37 cellular contexts compared by ENCODE assay signal in genomic region chrX:46072372-46072771, GRCh38.
"Had no signal": no experiment of that assay in that cellular context is flagged by ENCODE, and none has a peak within 500 bp of the region (broad histone marks: within the 10 kb centered on the region; RNA-seq: fewer than 3 reads in every experiment).

No MANE protein-coding gene starts in this region.

- H3K36me3 Mint-ChIP-seq: activated naive CD4-positive, alpha-beta T cell treated with anti-CD3 and anti-CD28 coated beads, Interleukin-2, amount 50 U/mL, for 24 hours; activated naive CD4-positive, alpha-beta T cell treated with anti-CD3 and anti-CD28 coated beads, Interleukin-2, amount 50 U/mL, for 72 hours; activated naive CD8-positive, alpha-beta T cell; activated naive CD8-positive, alpha-beta T cell treated with anti-CD3 and anti-CD28 coated beads for 36 hours; activated naive CD8-positive, alpha-beta T cell treated with anti-CD3 and anti-CD28 coated beads, Interleukin-2, amount 10 ng/mL, durations not matched to agents 7 days and 5 days; brain had no signal

- H3K4me1 Mint-ChIP-seq: activated naive CD4-positive, alpha-beta T cell treated with anti-CD3 and anti-CD28 coated beads, Interleukin-2, amount 50 U/mL, for 24 hours; activated naive CD8-positive, alpha-beta T cell treated with anti-CD3 and anti-CD28 coated beads for 36 hours; activated naive CD8-positive, alpha-beta T cell treated with anti-CD3 and anti-CD28 coated beads, Interleukin-2, amount 10 ng/mL, durations not matched to agents 7 days and 5 days; activated naive CD8-positive, alpha-beta T cell treated with anti-CD3 and anti-CD28 coated beads, Interleukin-2, amount 50 U/mL, for 24 hours; activated T-helper 17 cell treated with anti-CD3 and anti-CD28 coated beads, Interleukin-2, amount 50 U/mL, for 72 hours; brain; central memory CD8-positive, alpha-beta T cell had no signal

- H3K9me3 Mint-ChIP-seq: activated naive CD4-positive, alpha-beta T cell treated with anti-CD3 and anti-CD28 coated beads for 36 hours; activated naive CD4-positive, alpha-beta T cell treated with anti-CD3 and anti-CD28 coated beads, Interleukin-2, amount 50 U/mL, for 24 hours; activated naive CD8-positive, alpha-beta T cell treated with anti-CD3 and anti-CD28 coated beads for 36 hours; activated naive CD8-positive, alpha-beta T cell treated with anti-CD3 and anti-CD28 coated beads, Interleukin-2, amount 10 ng/mL, durations not matched to agents 7 days and 5 days; activated naive CD8-positive, alpha-beta T cell treated with anti-CD3 and anti-CD28 coated beads, Interleukin-2, amount 50 U/mL, for 24 hours; activated T-cell treated with anti-CD3 and anti-CD28 coated beads, Interleukin-2, amount 50 U/mL, for 4 hours; activated T-cell treated with anti-CD3 and anti-CD28 coated beads, Interleukin-2, amount 50 U/mL, for 72 hours; activated T-helper 1 cell treated with anti-CD3 and anti-CD28 coated beads, Interleukin-12 subunit alpha, Interleukin-12 subunit beta, Interleukin-2, Interleukin-4 antibody, amounts not matched to agents 30 ng/mL and 10 ng/mL and 1 ng/mL, durations not matched to agents 14 hours and 24 hours and 36 hours; activated T-helper 17 cell treated with anti-CD3 and anti-CD28 coated beads, Interleukin-2, amount 50 U/mL, for 72 hours; activated T-helper 2 cell treated with anti-CD3 and anti-CD28 coated beads, Interferon-gamma antibody, Interleukin-2, Interleukin-4, amounts not matched to agents 10 μg/mL and 5 μg/mL and 100 μg/mL, durations not matched to agents 14 hours and 24 hours and 36 hours; central memory CD8-positive, alpha-beta T cell had no signal

- ATAC-seq: activated naive CD4-positive, alpha-beta T cell treated with anti-CD3 and anti-CD28 coated beads, Interleukin-2, amount 50 U/mL, for 72 hours; activated naive CD8-positive, alpha-beta T cell treated with anti-CD3 and anti-CD28 coated beads, Interleukin-2, amount 50 U/mL, for 24 hours; activated T-cell treated with anti-CD3 and anti-CD28 coated beads, Interleukin-2, amount 50 U/mL, for 72 hours; activated T-helper 17 cell treated with anti-CD3 and anti-CD28 coated beads, Interleukin-2, amount 50 U/mL, for 72 hours; body of pancreas had no signal

- H3K27ac ChIP-seq: adrenal gland, ascending aorta, body of pancreas, brain microvascular endothelial cell, breast epithelium, cardiac muscle cell had no signal

- H3K9me3 ChIP-seq: adrenal gland, ascending aorta, body of pancreas had no signal

- DNase-seq: activated effector memory CD4-positive, alpha-beta T cell treated with anti-CD3 and anti-CD28 coated beads, Interleukin-2, amount 50 U/mL, for 16 hours; activated effector memory CD4-positive, alpha-beta T cell treated with Interleukin-2 at 50 U/mL for 16 hours; activated gamma-delta T cell; activated gamma-delta T cell treated with Interleukin-2 at 50 U/mL for 16 hours; activated naive CD4-positive, alpha-beta T cell; activated naive CD4-positive, alpha-beta T cell treated with anti-CD3 and anti-CD28 coated beads for 36 hours; activated naive CD4-positive, alpha-beta T cell treated with anti-CD3 and anti-CD28 coated beads, Interleukin-2, amount 50 U/mL, for 16 hours; activated naive CD4-positive, alpha-beta T cell treated with Interleukin-2 at 50 U/mL for 16 hours; activated naive CD8-positive, alpha-beta T cell treated with anti-CD3 and anti-CD28 coated beads for 36 hours; activated naive CD8-positive, alpha-beta T cell treated with anti-CD3 and anti-CD28 coated beads, Interleukin-2, amount 10 ng/mL, durations not matched to agents 7 days and 5 days; activated naive CD8-positive, alpha-beta T cell treated with anti-CD3 and anti-CD28 coated beads, Interleukin-2, amount 50 U/mL, for 24 hours; activated T-cell treated with anti-CD3 and anti-CD28 coated beads, Interleukin-2, amount 50 U/mL, for 24 hours; activated T-cell treated with anti-CD3 and anti-CD28 coated beads, Interleukin-2, amount 50 U/mL, for 4 hours; activated T-cell treated with anti-CD3 and anti-CD28 coated beads, Interleukin-2, amount 50 U/mL, for 48 hours; activated T-cell treated with anti-CD3 and anti-CD28 coated beads, Interleukin-2, amount 50 U/mL, for 72 hours; adrenal gland; amniotic stem cell; amygdala; anterior cingulate cortex; aorta; body of pancreas; brain microvascular endothelial cell; caudate nucleus; central memory CD4-positive, alpha-beta T cell; cerebellar nuclear complex had no signal

- H3K27me3 Mint-ChIP-seq: activated naive CD4-positive, alpha-beta T cell treated with anti-CD3 and anti-CD28 coated beads, Interleukin-2, amount 50 U/mL, for 24 hours; activated naive CD8-positive, alpha-beta T cell; activated naive CD8-positive, alpha-beta T cell treated with anti-CD3 and anti-CD28 coated beads, Interleukin-2, amount 10 ng/mL, durations not matched to agents 7 days and 5 days; activated naive CD8-positive, alpha-beta T cell treated with anti-CD3 and anti-CD28 coated beads, Interleukin-2, amount 50 U/mL, for 24 hours; activated T-helper 17 cell treated with anti-CD3 and anti-CD28 coated beads, Interleukin-2, amount 50 U/mL, for 72 hours; brain had no signal

- H3K4me3 Mint-ChIP-seq: activated naive CD4-positive, alpha-beta T cell treated with anti-CD3 and anti-CD28 coated beads for 36 hours; activated naive CD4-positive, alpha-beta T cell treated with anti-CD3 and anti-CD28 coated beads, Interleukin-2, amount 50 U/mL, for 24 hours; activated naive CD8-positive, alpha-beta T cell; activated naive CD8-positive, alpha-beta T cell treated with anti-CD3 and anti-CD28 coated beads for 36 hours; activated naive CD8-positive, alpha-beta T cell treated with anti-CD3 and anti-CD28 coated beads, Interleukin-2, amount 10 ng/mL, durations not matched to agents 7 days and 5 days; activated naive CD8-positive, alpha-beta T cell treated with anti-CD3 and anti-CD28 coated beads, Interleukin-2, amount 50 U/mL, for 24 hours; activated T-cell treated with anti-CD3 and anti-CD28 coated beads, Interleukin-2, amount 50 U/mL, for 24 hours; activated T-cell treated with anti-CD3 and anti-CD28 coated beads, Interleukin-2, amount 50 U/mL, for 4 hours; activated T-cell treated with anti-CD3 and anti-CD28 coated beads, Interleukin-2, amount 50 U/mL, for 72 hours; activated T-helper 1 cell treated with anti-CD3 and anti-CD28 coated beads, Interleukin-12 subunit alpha, Interleukin-12 subunit beta, Interleukin-2, Interleukin-4 antibody, amounts not matched to agents 30 ng/mL and 10 ng/mL and 1 ng/mL, durations not matched to agents 14 hours and 24 hours and 36 hours; activated T-helper 17 cell treated with anti-CD3 and anti-CD28 coated beads, Interleukin-2, amount 50 U/mL, for 72 hours; brain; central memory CD8-positive, alpha-beta T cell had no signal

- H3K27ac Mint-ChIP-seq: activated naive CD4-positive, alpha-beta T cell treated with anti-CD3 and anti-CD28 coated beads for 36 hours; activated naive CD4-positive, alpha-beta T cell treated with anti-CD3 and anti-CD28 coated beads, Interleukin-2, amount 50 U/mL, for 24 hours; activated naive CD4-positive, alpha-beta T cell treated with anti-CD3 and anti-CD28 coated beads, Interleukin-2, amount 50 U/mL, for 72 hours; activated naive CD8-positive, alpha-beta T cell; activated naive CD8-positive, alpha-beta T cell treated with anti-CD3 and anti-CD28 coated beads for 36 hours; activated naive CD8-positive, alpha-beta T cell treated with anti-CD3 and anti-CD28 coated beads, Interleukin-2, amount 10 ng/mL, durations not matched to agents 7 days and 5 days; activated naive CD8-positive, alpha-beta T cell treated with anti-CD3 and anti-CD28 coated beads, Interleukin-2, amount 50 U/mL, for 24 hours; activated T-cell treated with anti-CD3 and anti-CD28 coated beads, Interleukin-2, amount 50 U/mL, for 24 hours; activated T-cell treated with anti-CD3 and anti-CD28 coated beads, Interleukin-2, amount 50 U/mL, for 72 hours; activated T-helper 1 cell treated with anti-CD3 and anti-CD28 coated beads, Interleukin-12 subunit alpha, Interleukin-12 subunit beta, Interleukin-2, Interleukin-4 antibody, amounts not matched to agents 30 ng/mL and 10 ng/mL and 1 ng/mL, durations not matched to agents 14 hours and 24 hours and 36 hours; activated T-helper 17 cell treated with anti-CD3 and anti-CD28 coated beads, Interleukin-2, amount 50 U/mL, for 72 hours; activated T-helper 2 cell treated with anti-CD3 and anti-CD28 coated beads, Interferon-gamma antibody, Interleukin-2, Interleukin-4, amounts not matched to agents 10 μg/mL and 5 μg/mL and 100 μg/mL, durations not matched to agents 14 hours and 24 hours and 36 hours; brain had no signal

- H3K4me1 ChIP-seq: adrenal gland, ascending aorta, body of pancreas, breast epithelium had no signal

- FAIRE-seq: bronchial epithelial cell had no signal

- H3K36me3 ChIP-seq: adrenal gland, ascending aorta, brain microvascular endothelial cell, breast epithelium, cardiac muscle cell had no signal

- H3K27me3 ChIP-seq: adrenal gland, ascending aorta, body of pancreas, brain microvascular endothelial cell, breast epithelium, cardiac muscle cell had no signal

- H3K4me3 ChIP-seq: adrenal gland, ascending aorta, body of pancreas, breast epithelium, cardiac muscle cell had no signal
